In the genomic region with DNA sequence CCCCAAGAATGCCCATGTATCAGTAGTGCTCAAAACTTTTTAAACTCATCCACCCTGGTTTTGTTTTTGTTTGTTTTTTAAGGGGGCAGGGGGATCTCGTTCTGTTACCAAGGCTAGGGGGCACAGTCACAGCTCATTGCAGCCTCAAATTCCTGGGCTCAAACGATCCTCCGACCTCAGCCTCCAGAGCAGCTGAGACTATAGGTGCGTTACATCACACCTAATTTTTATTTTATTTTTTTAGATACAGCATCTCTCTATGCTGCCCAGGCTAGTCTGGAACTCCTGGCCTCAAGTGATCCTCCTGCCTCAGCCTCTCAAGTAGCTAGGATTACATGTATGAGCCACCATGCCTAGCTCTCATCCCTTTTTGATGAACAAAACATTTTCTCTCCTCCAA, we compare ENCODE assay signal across 29 cellular contexts.
"Had no signal": no experiment of that assay in that cellular context is flagged by ENCODE, and none has a peak within 500 bp of the region (broad histone marks: within the 10 kb centered on the region; RNA-seq: fewer than 3 reads in every experiment).

No MANE protein-coding gene starts in this region.

- ATAC-seq: activated T-helper 17 cell treated with anti-CD3 and anti-CD28 coated beads, Interleukin-2, amount 50 U/mL, for 72 hours; SK-N-SH treated with all-trans-retinoic acid at 6 μM for 48 hours; WTC11 had no signal

- H3K9me3 ChIP-seq: adrenal gland, Peyer's patch, SJCRH30 had no signal

- DNase-seq: activated CD4-positive, alpha-beta T cell treated with anti-CD3 and anti-CD28 coated beads for 48 hours; activated CD4-positive, alpha-beta T cell treated with anti-CD3 and anti-CD28 coated beads, Interleukin-2, amount 50 U/mL, for 48 hours; activated CD4-positive, CD25-positive, alpha-beta regulatory T cell treated with anti-CD3 and anti-CD28 coated beads, Interleukin-2, amount 50 U/mL, for 72 hours; activated gamma-delta T cell; activated naive CD4-positive, alpha-beta T cell treated with anti-CD3 and anti-CD28 coated beads, Interleukin-2, amount 10 ng/mL, durations not matched to agents 7 days and 5 days; activated naive CD8-positive, alpha-beta T cell treated with anti-CD3 and anti-CD28 coated beads, Interleukin-2, amount 10 ng/mL, durations not matched to agents 7 days and 5 days; activated T-cell treated with anti-CD3 and anti-CD28 coated beads for 4 hours; activated T-cell treated with anti-CD3 and anti-CD28 coated beads, Interleukin-2, amount 50 U/mL, for 48 hours; adrenal gland; anterior cingulate cortex; cerebellar nuclear complex; Karpas-422; NCI-H1048; NCI-H1930; NCI-H2171; NCI-H2227 treated with DMSO at 0.1 percent for 48 hours; NCI-H526 treated with DMSO at 0.1 percent for 48 hours; NCI-H82; NK-92 treated with Interleukin-12 subunit alpha and Interleukin-12 subunit beta, amount 100 ng/mL, for 24 hours; Peyer's patch; Right ventricle myocardium superior; SJCRH30; SW 1271 had no signal

- H3K4me3 ChIP-seq: adrenal gland, Peyer's patch, SJCRH30 had no signal

- H3K27ac Mint-ChIP-seq: activated naive CD4-positive, alpha-beta T cell treated with anti-CD3 and anti-CD28 coated beads, Interleukin-2, amount 10 ng/mL, durations not matched to agents 7 days and 5 days; activated naive CD8-positive, alpha-beta T cell treated with anti-CD3 and anti-CD28 coated beads, Interleukin-2, amount 10 ng/mL, durations not matched to agents 7 days and 5 days; activated T-helper 17 cell treated with anti-CD3 and anti-CD28 coated beads, Interleukin-2, amount 50 U/mL, for 72 hours; T-helper 1 cell treated with Interleukin-12 subunit alpha and Interleukin-12 subunit beta and Interleukin-4 antibody, amounts not matched to agents 30 μg/mL and 1 μg/mL, for 36 hours; WTC11 had no signal

- H3K4me1 ChIP-seq: SJCRH30 had no signal

- H3K27ac ChIP-seq: adrenal gland, Peyer's patch, RWPE1, SJCRH30 had no signal

- H3K27me3 Mint-ChIP-seq: activated naive CD4-positive, alpha-beta T cell treated with anti-CD3 and anti-CD28 coated beads, Interleukin-2, amount 10 ng/mL, durations not matched to agents 7 days and 5 days; activated naive CD8-positive, alpha-beta T cell treated with anti-CD3 and anti-CD28 coated beads, Interleukin-2, amount 10 ng/mL, durations not matched to agents 7 days and 5 days; activated T-helper 17 cell treated with anti-CD3 and anti-CD28 coated beads, Interleukin-2, amount 50 U/mL, for 72 hours had no signal

- H3K27me3 ChIP-seq: adrenal gland, Peyer's patch, SJCRH30 had no signal

- H3K36me3 ChIP-seq: adrenal gland, Peyer's patch had no signal

- FAIRE-seq: colon had no signal

- H3K4me3 Mint-ChIP-seq: activated naive CD4-positive, alpha-beta T cell treated with anti-CD3 and anti-CD28 coated beads, Interleukin-2, amount 10 ng/mL, durations not matched to agents 7 days and 5 days; activated naive CD8-positive, alpha-beta T cell treated with anti-CD3 and anti-CD28 coated beads, Interleukin-2, amount 10 ng/mL, durations not matched to agents 7 days and 5 days; activated T-helper 17 cell treated with anti-CD3 and anti-CD28 coated beads, Interleukin-2, amount 50 U/mL, for 72 hours; T-helper 1 cell treated with Interleukin-12 subunit alpha and Interleukin-12 subunit beta and Interleukin-4 antibody, amounts not matched to agents 30 μg/mL and 1 μg/mL, for 36 hours; WTC11 had no signal

- H3K9me3 Mint-ChIP-seq: activated naive CD4-positive, alpha-beta T cell treated with anti-CD3 and anti-CD28 coated beads, Interleukin-2, amount 10 ng/mL, durations not matched to agents 7 days and 5 days; activated naive CD8-positive, alpha-beta T cell treated with anti-CD3 and anti-CD28 coated beads, Interleukin-2, amount 10 ng/mL, durations not matched to agents 7 days and 5 days; activated T-helper 17 cell treated with anti-CD3 and anti-CD28 coated beads, Interleukin-2, amount 50 U/mL, for 72 hours; T-helper 1 cell treated with Interleukin-12 subunit alpha and Interleukin-12 subunit beta and Interleukin-4 antibody, amounts not matched to agents 30 μg/mL and 1 μg/mL, for 36 hours; WTC11 had no signal
